In the genomic region with DNA sequence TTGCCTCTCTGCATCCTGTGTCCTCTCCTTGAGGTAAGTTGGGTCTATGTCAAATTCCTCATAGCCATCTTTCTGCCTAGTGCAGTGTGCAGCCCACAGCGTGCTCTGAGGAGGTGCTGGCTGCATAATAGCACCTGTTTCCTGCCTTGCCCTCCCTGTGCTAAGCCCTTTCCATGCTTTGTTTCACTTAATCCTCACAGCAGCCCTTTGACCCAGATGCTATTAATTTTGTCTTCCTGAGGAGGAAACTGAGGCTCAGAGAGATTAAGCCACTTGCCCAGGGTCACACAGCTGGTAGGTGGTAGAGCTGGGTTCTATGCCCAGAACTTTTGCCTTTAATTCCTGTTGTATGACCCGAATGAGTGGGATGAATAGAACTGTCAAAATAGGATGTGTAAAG, we compare ENCODE assay signal across 17 cellular contexts. TPM values are rescaled to one million over a fixed set of nuclear protein-coding genes. Genes with fewer than 3 reads are reported as not detected.
DNase-seq lines count a peak whose midpoint lies in the region; ATAC-seq, FAIRE-seq and TF ChIP-seq lines count a peak whose summit lies in the region.
"Had no signal": no experiment of that assay in that cellular context is flagged by ENCODE, and none has a peak within 500 bp of the region (broad histone marks: within the 10 kb centered on the region; RNA-seq: fewer than 3 reads in every experiment).

No MANE protein-coding gene starts in this region.

- TF ChIP-seq CTCF in HepG2 (CRISPR knock-in tag; IDR thresholded peaks at IDR 0.05) (no peak), right lobe of liver (IDR thresholded peaks at IDR 0.05) (no peak), endothelial cell of umbilical vein (IDR thresholded peaks at IDR 0.05; ENCODE audit: extremely low read depth in 1 of 2, insufficient read depth in 1 of 2, low read depth in 1 of 2, low read length in 2 of 2) (no peak), neural progenitor cell (IDR thresholded peaks at IDR 0.05) (no peak), left ventricle myocardium inferior (IDR thresholded peaks at IDR 0.05; ENCODE audit: borderline replicate concordance) (no peak), colonic mucosa (IDR thresholded peaks at IDR 0.05) (no peak)

- FAIRE-seq in HepG2 (lab: Jason Lieb, UNC) (no peak), endothelial cell of umbilical vein (lab: Jason Lieb, UNC) (no peak)
- FAIRE-seq: GM12878, GM19239, H1 had no signal

- BruUV-seq in HepG2 (replicated peaks; lab: Mats Ljungman, UMichigan) = no TSS peak
- BruUV-seq in endothelial cell of umbilical vein (replicated peaks; lab: Mats Ljungman, UMichigan) = no TSS peak

- dilution Hi-C loops in endothelial cell of umbilical vein (cut with MboI; ENCODE audit: extremely low pct_ligation_motif_present, low sequenced_read_pairs) = no loop called here

- CTCF ChIA-PET in HepG2 (lab: Yijun Ruan, JAX; ENCODE audit: low intra/inter-chr PET ratio, low total read pairs) = no interaction called here
- CTCF ChIA-PET in endothelial cell of umbilical vein (lab: Charles Lee) = interaction anchor here (0.8 to 1.1 kb wide), 2 partner anchors 9 to 22 kb away, joined by 3 read pairs; a partner anchor contains a TSS
- CTCF ChIA-PET in activated naive CD4-positive, alpha-beta T cell treated with anti-CD3 and anti-CD28 coated beads, Interleukin-2, amount 10 ng/mL, durations not matched to agents 7 days and 5 days (lab: Charles Lee) = no interaction called here

- H3K79me2 ChIP-seq in HepG2 (ENCODE audit: insufficient read depth, low read length) (peaks cover 76% of the 10 kb centered on the region), endothelial cell of umbilical vein (ENCODE audit: control insufficient read depth, insufficient read depth, low read length) (peaks cover 93% of the 10 kb centered on the region), neural progenitor cell (ENCODE audit: low read depth) (peaks cover 96% of the 10 kb centered on the region)

- no peak overlapping the region for H3K4me3 ChIP-seq in HepG2 (replicated peaks in 1 of 3; ENCODE audit: insufficient read depth in 1 of 3, low read depth in 2 of 3, low read length in 3 of 3)
- no peak overlapping the region for H3K4me3 ChIP-seq in right lobe of liver
- no peak overlapping the region for H3K4me3 ChIP-seq in endothelial cell of umbilical vein (replicated peaks in 1 of 3; ENCODE audit: insufficient read depth in 1 of 3, low read depth in 1 of 3, low read length in 3 of 3)
- H3K4me3 ChIP-seq in neural progenitor cell = no peak overlapping the region
- no peak overlapping the region for H3K4me3 ChIP-seq in stomach smooth muscle (ENCODE audit: low read length in 2 of 2)
- no peak overlapping the region for H3K4me3 ChIP-seq in left ventricle myocardium inferior
- no peak overlapping the region for H3K4me3 ChIP-seq in colonic mucosa
- H3K4me3 ChIP-seq: BLaER1 treated with 17β-estradiol and CSF1 and Interleukin-3, amounts not matched to agents 10 nM and 100 nM; GM12878; HAP-1 had no signal

- H3K27me3 ChIP-seq in HepG2 (ENCODE audit: control insufficient read depth in 1 of 2, insufficient read depth in 2 of 2, low read length in 2 of 2) = no peaks in the 10 kb centered on the region
- no peaks in the 10 kb centered on the region for H3K27me3 ChIP-seq in right lobe of liver
- H3K27me3 ChIP-seq in endothelial cell of umbilical vein (ENCODE audit: control insufficient read depth in 2 of 2, insufficient read depth in 2 of 2, low read length in 2 of 2) = no peaks in the 10 kb centered on the region
- H3K27me3 ChIP-seq in neural progenitor cell = no peaks in the 10 kb centered on the region
- no peaks in the 10 kb centered on the region for H3K27me3 ChIP-seq in stomach smooth muscle (ENCODE audit: control insufficient read depth in 1 of 2, insufficient read depth in 2 of 2, low read length in 2 of 2)
- no peaks in the 10 kb centered on the region for H3K27me3 ChIP-seq in left ventricle myocardium inferior (ENCODE audit: low read depth)
- H3K27me3 ChIP-seq in colonic mucosa = no peaks in the 10 kb centered on the region
- H3K27me3 ChIP-seq: BLaER1 treated with 17β-estradiol and CSF1 and Interleukin-3, amounts not matched to agents 10 nM and 100 nM had no signal

- no peak for TF ChIP-seq EP300 in HepG2 (IDR thresholded peaks at IDR 0.05; ENCODE audit: low read depth in 2 of 2, low read length in 2 of 2)
- no peak for TF ChIP-seq EP300 in HepG2 (CRISPR knock-in tag; IDR thresholded peaks at IDR 0.05; ENCODE audit: borderline replicate concordance)

- TF ChIP-seq POLR2A in HepG2 (IDR thresholded peaks at IDR 0.05; ENCODE audit: insufficient read depth in 1 of 2, low read depth in 2 of 2, low read length in 2 of 2) = no peak
- TF ChIP-seq POLR2A in right lobe of liver (IDR thresholded peaks at IDR 0.05) = no peak
- TF ChIP-seq POLR2A in endothelial cell of umbilical vein (IDR thresholded peaks at IDR 0.05; ENCODE audit: low read depth, low read length) = no peak

- in situ Hi-C loops in HepG2 (cut with HindIII; ENCODE audit: extremely low pct_ligation_motif_present, low pct_unique_long_range_greater_than_20kb) = no loop called here

- H3K4me2 ChIP-seq in HepG2 (ENCODE audit: low read depth, low read length) (no peak overlapping the region), endothelial cell of umbilical vein (ENCODE audit: insufficient read depth, low read length) (no peak overlapping the region), neural progenitor cell (peak overlapping the region; percentile 21)
- H3K4me2 ChIP-seq: BLaER1 treated with 17β-estradiol and CSF1 and Interleukin-3, amounts not matched to agents 10 nM and 100 nM had no signal

- no peaks in the 10 kb centered on the region for H3K9me1 ChIP-seq in endothelial cell of umbilical vein (replicated peaks; ENCODE audit: control insufficient read depth, extremely low read depth, insufficient read depth, low read length)

- ATAC-seq in HepG2 (no peak), right lobe of liver (no peak)
- ATAC-seq: GM12878 had no signal

- peaks cover 4% of the 10 kb centered on the region for H3F3A ChIP-seq in neural progenitor cell (ENCODE audit: low read depth)

- peaks cover 25% of the 10 kb centered on the region for H3K4me1 Mint-ChIP-seq in neural progenitor cell
- peaks cover 6% of the 10 kb centered on the region for H3K4me1 Mint-ChIP-seq in activated naive CD4-positive, alpha-beta T cell treated with anti-CD3 and anti-CD28 coated beads, Interleukin-2, amount 10 ng/mL, durations not matched to agents 7 days and 5 days

- POLR2A ChIA-PET in HepG2 (lab: Yijun Ruan, JAX) = no interaction called here
- POLR2A ChIA-PET in endothelial cell of umbilical vein (lab: Charles Lee) = interaction anchor here (1.0 kb wide), 1 partner anchor 135 kb away, joined by 3 read pairs; no protein-coding TSS in a partner anchor

- H3K4me3 Mint-ChIP-seq in neural progenitor cell = no peak overlapping the region
- H3K4me3 Mint-ChIP-seq in activated naive CD4-positive, alpha-beta T cell treated with anti-CD3 and anti-CD28 coated beads, Interleukin-2, amount 10 ng/mL, durations not matched to agents 7 days and 5 days = no peak overlapping the region
- H3K4me3 Mint-ChIP-seq: CD4-positive, CD25-positive, alpha-beta regulatory T cell had no signal

- H3K36me3 Mint-ChIP-seq in neural progenitor cell = peaks cover 36% of the 10 kb centered on the region
- peaks cover 46% of the 10 kb centered on the region for H3K36me3 Mint-ChIP-seq in activated naive CD4-positive, alpha-beta T cell treated with anti-CD3 and anti-CD28 coated beads, Interleukin-2, amount 10 ng/mL, durations not matched to agents 7 days and 5 days

- H3K9me3 ChIP-seq in HepG2 (ENCODE audit: low read length) = no peaks in the 10 kb centered on the region
- no peaks in the 10 kb centered on the region for H3K9me3 ChIP-seq in right lobe of liver
- no peaks in the 10 kb centered on the region for H3K9me3 ChIP-seq in endothelial cell of umbilical vein (replicated peaks; ENCODE audit: control insufficient read depth, insufficient read depth, low read length)
- no peaks in the 10 kb centered on the region for H3K9me3 ChIP-seq in neural progenitor cell (ENCODE audit: low read depth)
- H3K9me3 ChIP-seq in stomach smooth muscle (ENCODE audit: control insufficient read depth in 2 of 2, low read length in 2 of 2) = no peaks in the 10 kb centered on the region
- H3K9me3 ChIP-seq in left ventricle myocardium inferior (replicated peaks) = no peaks in the 10 kb centered on the region
- H3K9me3 ChIP-seq in colonic mucosa = no peaks in the 10 kb centered on the region
- H3K9me3 ChIP-seq: BLaER1 treated with 17β-estradiol and CSF1 and Interleukin-3, amounts not matched to agents 10 nM and 100 nM; HAP-1 had no signal

- H3K9me3 Mint-ChIP-seq in neural progenitor cell = no peaks in the 10 kb centered on the region
- no peaks in the 10 kb centered on the region for H3K9me3 Mint-ChIP-seq in activated naive CD4-positive, alpha-beta T cell treated with anti-CD3 and anti-CD28 coated beads, Interleukin-2, amount 10 ng/mL, durations not matched to agents 7 days and 5 days

- peaks cover 7% of the 10 kb centered on the region; the same call in 1 of the 2 replicates for H4K20me1 ChIP-seq in HepG2 (ENCODE audit: insufficient read depth, low read length)
- no peaks in the 10 kb centered on the region for H4K20me1 ChIP-seq in endothelial cell of umbilical vein (replicated peaks; ENCODE audit: control insufficient read depth, extremely low read depth, insufficient read depth, low read length)
- peaks cover 93% of the 10 kb centered on the region for H4K20me1 ChIP-seq in neural progenitor cell (ENCODE audit: low read depth)

- TF ChIP-seq RAD21 in HepG2 (CRISPR knock-in tag; IDR thresholded peaks at IDR 0.05) = no peak

- DNase-seq in HepG2 (ENCODE audit: low spot score) = no peak
- no peak for DNase-seq in right lobe of liver
- peak; percentile 81 for DNase-seq in endothelial cell of umbilical vein (ENCODE audit: low read depth, low spot score)
- DNase-seq in neural progenitor cell (ENCODE audit: low spot score) = no peak
- no peak for DNase-seq in left ventricle myocardium inferior
- DNase-seq in colonic mucosa = no peak
- DNase-seq in activated naive CD4-positive, alpha-beta T cell treated with anti-CD3 and anti-CD28 coated beads, Interleukin-2, amount 10 ng/mL, durations not matched to agents 7 days and 5 days = no peak
- DNase-seq: 8988T; AML-193; CD4-positive, CD25-positive, alpha-beta regulatory T cell; DMS 273 treated with DMSO at 0.1 percent for 48 hours had no signal

- intact Hi-C loops in HepG2 (cut with micrococcal nuclease; ENCODE audit: unreplicated experiment) (no loop called here), right lobe of liver (cut with DNase I) (no loop called here), endothelial cell of umbilical vein (cut with micrococcal nuclease) (no loop called here), left ventricle myocardium inferior (cut with micrococcal nuclease) (no loop called here), colonic mucosa (cut with DNase I) (no loop called here)

- H3K27ac ChIP-seq in HepG2 (ENCODE audit: extremely low read length, insufficient read depth, low read length) (no peak overlapping the region), right lobe of liver (no peak overlapping the region), endothelial cell of umbilical vein (ENCODE audit: insufficient read depth, low read depth, low read length) (no peak overlapping the region), neural progenitor cell (no peak overlapping the region), stomach smooth muscle (ENCODE audit: low read length) (peak overlapping the region; percentile 18), left ventricle myocardium inferior (replicated peaks) (no peak overlapping the region), colonic mucosa (no peak overlapping the region)
- H3K27ac ChIP-seq: BLaER1 treated with 17β-estradiol and CSF1 and Interleukin-3, amounts not matched to agents 10 nM and 100 nM had no signal

- H3K27me3 Mint-ChIP-seq in neural progenitor cell (ENCODE audit: insufficient read depth, low read depth) = peaks cover 2% of the 10 kb centered on the region
- H3K27me3 Mint-ChIP-seq in activated naive CD4-positive, alpha-beta T cell treated with anti-CD3 and anti-CD28 coated beads, Interleukin-2, amount 10 ng/mL, durations not matched to agents 7 days and 5 days = no peaks in the 10 kb centered on the region
- H3K27me3 Mint-ChIP-seq: CD4-positive, CD25-positive, alpha-beta regulatory T cell had no signal

- H3K36me3 ChIP-seq in HepG2 (replicated peaks in 1 of 2; ENCODE audit: control insufficient read depth in 1 of 2, insufficient read depth in 2 of 2, low read length in 2 of 2) = peaks cover 46 to 82% of the 10 kb centered on the region in 2 experiments
- no peaks in the 10 kb centered on the region for H3K36me3 ChIP-seq in right lobe of liver
- H3K36me3 ChIP-seq in endothelial cell of umbilical vein (ENCODE audit: control insufficient read depth in 2 of 2, extremely low read depth in 1 of 2, insufficient read depth in 2 of 2, low read length in 2 of 2) = peaks cover 0 to 18% of the 10 kb centered on the region in 2 experiments
- peaks cover 9% of the 10 kb centered on the region for H3K36me3 ChIP-seq in neural progenitor cell
- peaks cover 20 to 61% of the 10 kb centered on the region in 2 donors for H3K36me3 ChIP-seq in stomach smooth muscle (ENCODE audit: control insufficient read depth in 2 of 2, insufficient read depth in 2 of 2, low read length in 2 of 2)
- H3K36me3 ChIP-seq in left ventricle myocardium inferior = no peaks in the 10 kb centered on the region
- no peaks in the 10 kb centered on the region for H3K36me3 ChIP-seq in colonic mucosa

- no peak overlapping the region for H2AFZ ChIP-seq in HepG2 (ENCODE audit: low read length)
- no peak overlapping the region for H2AFZ ChIP-seq in endothelial cell of umbilical vein (ENCODE audit: low read depth, low read length)
- H2AFZ ChIP-seq in neural progenitor cell (replicated peaks) = no peak overlapping the region

- H3K4me1 ChIP-seq in HepG2 (ENCODE audit: insufficient read depth, low read length) (peaks cover 73% of the 10 kb centered on the region), right lobe of liver (no peaks in the 10 kb centered on the region), endothelial cell of umbilical vein (ENCODE audit: control insufficient read depth, extremely low read depth, insufficient read depth, low read length) (peaks cover 13% of the 10 kb centered on the region), neural progenitor cell (peaks cover 31% of the 10 kb centered on the region), stomach smooth muscle (ENCODE audit: control insufficient read depth, insufficient read depth, low read length) (peaks cover 28% of the 10 kb centered on the region), left ventricle myocardium inferior (no peaks in the 10 kb centered on the region), colonic mucosa (no peaks in the 10 kb centered on the region)

- H3K9ac ChIP-seq in HepG2 (ENCODE audit: insufficient read depth, low read depth, low read length) (no peak overlapping the region), endothelial cell of umbilical vein (replicated peaks; ENCODE audit: extremely low read depth, insufficient read depth, low read length) (no peak overlapping the region), neural progenitor cell (no peak overlapping the region), stomach smooth muscle (ENCODE audit: low read length in 2 of 2) (no peak overlapping the region), colonic mucosa (ENCODE audit: low read depth in 2 of 2, low read length in 2 of 2) (no peak overlapping the region)
- H3K9ac ChIP-seq: BLaER1 treated with 17β-estradiol and CSF1 and Interleukin-3, amounts not matched to agents 10 nM and 100 nM had no signal

- no peak overlapping the region for H3K27ac Mint-ChIP-seq in neural progenitor cell
- H3K27ac Mint-ChIP-seq in activated naive CD4-positive, alpha-beta T cell treated with anti-CD3 and anti-CD28 coated beads, Interleukin-2, amount 10 ng/mL, durations not matched to agents 7 days and 5 days = no peak overlapping the region
- H3K27ac Mint-ChIP-seq: CD4-positive, CD25-positive, alpha-beta regulatory T cell had no signal

- 98% methylated on average over 2 of the region's 2 CpGs for WGBS in HepG2 (ENCODE audit: low lambda C conversion rate)
- 82% methylated on average over 2 of the region's 2 CpGs for WGBS in right lobe of liver (ENCODE audit: insufficient coverage, low coverage, low lambda C conversion rate, missing lambda C conversion rate)

RNA-seq across cellular contexts. Expression of a gene that starts 13.5 kb away (rescaled TPM):
- total RNA-seq in HepG2 (2016; rRNA removed; fragmentation: Illumina TruSeq; extraction: Trizol) = 64.0 and 76.5 TPM in 2 replicates
- total RNA-seq in HepG2 (2016; cell fraction: cytosol; rRNA removed; fragmentation: Illumina TruSeq; extraction: Trizol; ENCODE audit: low read depth) = 7.7 and 8.1 TPM in 2 replicates
- 64.0 and 71.6 TPM in 2 replicates for total RNA-seq in HepG2 (2016; cell fraction: insoluble cytoplasmic fraction; rRNA removed; fragmentation: Illumina TruSeq; extraction: Trizol)
- 21.2 and 23.0 TPM in 2 replicates for total RNA-seq in HepG2 (2016; cell fraction: membrane; rRNA removed; fragmentation: Illumina TruSeq; extraction: Trizol)
- 31.3 and 37.7 TPM in 2 replicates for total RNA-seq in HepG2 (2016; cell fraction: nucleus; rRNA removed; fragmentation: Illumina TruSeq; extraction: Trizol)
- 26.7 and 51.4 TPM in 2 replicates for polyA plus RNA-seq in HepG2 (2011; rRNA removed)
- polyA plus RNA-seq in HepG2 (2011; cell fraction: cytosol; rRNA removed) = 28.2 and 38.6 TPM in 2 replicates
- 23.7 and 42.3 TPM in 2 replicates for polyA plus RNA-seq in HepG2 (2011; cell fraction: nucleus; rRNA removed)
- polyA plus RNA-seq in HepG2 (2012) = 13.4 and 27.1 TPM in 2 replicates
- 3.9 and 4.0 TPM in 2 replicates for polyA plus RNA-seq in HepG2 (2016; cell fraction: cytosol; fragmentation: Illumina TruSeq; extraction: Trizol; ENCODE audit: low read depth)
- 80.4 and 80.8 TPM in 2 replicates for polyA plus RNA-seq in HepG2 (2016; cell fraction: insoluble cytoplasmic fraction; fragmentation: Illumina TruSeq; extraction: Trizol; ENCODE audit: low read depth)
- 11.5 and 12.2 TPM in 2 replicates for polyA plus RNA-seq in HepG2 (2016; cell fraction: membrane; fragmentation: Illumina TruSeq; extraction: Trizol; ENCODE audit: low read depth)
- 61.5 and 62.0 TPM in 2 replicates for polyA plus RNA-seq in HepG2 (2016; cell fraction: nucleus; fragmentation: Illumina TruSeq; extraction: Trizol; ENCODE audit: insufficient read depth, low read depth)
- 42.3 and 93.4 TPM in 2 replicates for polyA minus RNA-seq in HepG2 (2011; rRNA and poly(A)+ RNA removed; ENCODE audit: low replicate concordance)
- 16.7 and 27.9 TPM in 2 replicates for polyA minus RNA-seq in HepG2 (2011; cell fraction: cytosol; rRNA and poly(A)+ RNA removed)
- polyA minus RNA-seq in HepG2 (2011; cell fraction: nucleus; rRNA and poly(A)+ RNA removed) = 19.5 and 32.3 TPM in 2 replicates
- total RNA-seq in right lobe of liver = 1 to 10 TPM in 4 of 6 experiments, under 1 TPM in 2; 0.83 to 3.3 (median 1.7) TPM
- 35.5 and 46.0 TPM in 2 replicates for total RNA-seq in endothelial cell of umbilical vein
- 38.2 and 41.0 TPM in 2 replicates for polyA plus RNA-seq in endothelial cell of umbilical vein
- polyA plus RNA-seq in endothelial cell of umbilical vein (2011; cell fraction: cytosol; rRNA removed) = 47.3 and 52.7 TPM in 2 replicates
- 39.0 and 45.2 TPM in 2 replicates for polyA plus RNA-seq in endothelial cell of umbilical vein (2011; cell fraction: nucleus; rRNA removed)
- 17.4 and 39.7 TPM in 2 replicates for polyA plus RNA-seq in endothelial cell of umbilical vein (2012)
- 28.5 and 35.0 TPM in 2 replicates for polyA minus RNA-seq in endothelial cell of umbilical vein
- polyA minus RNA-seq in endothelial cell of umbilical vein (2011; cell fraction: cytosol; rRNA and poly(A)+ RNA removed) = 57.0 TPM
- 18.4 and 21.3 TPM in 2 replicates for polyA minus RNA-seq in endothelial cell of umbilical vein (2011; cell fraction: nucleus; rRNA and poly(A)+ RNA removed)
- 73.9 and 76.7 TPM in 2 replicates for total RNA-seq in neural progenitor cell (ENCODE audit: low replicate concordance)
- 0.77 TPM for total RNA-seq in left ventricle myocardium inferior
- 10 to 100 TPM; 25.5 to 32.6 TPM for total RNA-seq in colonic mucosa

RNA-seq across cellular contexts. Expression of a gene that starts 22.5 kb away (rescaled TPM):
- 28.7 and 30.4 TPM in 2 replicates for total RNA-seq in HepG2 (2016; rRNA removed; fragmentation: Illumina TruSeq; extraction: Trizol)
- 5.2 and 6.7 TPM in 2 replicates for total RNA-seq in HepG2 (2016; cell fraction: cytosol; rRNA removed; fragmentation: Illumina TruSeq; extraction: Trizol; ENCODE audit: low read depth)
- 29.9 and 33.4 TPM in 2 replicates for total RNA-seq in HepG2 (2016; cell fraction: insoluble cytoplasmic fraction; rRNA removed; fragmentation: Illumina TruSeq; extraction: Trizol)
- total RNA-seq in HepG2 (2016; cell fraction: membrane; rRNA removed; fragmentation: Illumina TruSeq; extraction: Trizol) = 8.6 and 10.5 TPM in 2 replicates
- 35.4 and 36.9 TPM in 2 replicates for total RNA-seq in HepG2 (2016; cell fraction: nucleus; rRNA removed; fragmentation: Illumina TruSeq; extraction: Trizol)
- polyA plus RNA-seq in HepG2 (2011; rRNA removed) = 25.8 and 26.2 TPM in 2 replicates
- 18.8 and 19.6 TPM in 2 replicates for polyA plus RNA-seq in HepG2 (2011; cell fraction: cytosol; rRNA removed)
- polyA plus RNA-seq in HepG2 (2011; cell fraction: nucleus; rRNA removed) = 58.1 and 67.7 TPM in 2 replicates
- polyA plus RNA-seq in HepG2 (2012) = 11.8 and 14.5 TPM in 2 replicates
- polyA plus RNA-seq in HepG2 (2016; cell fraction: cytosol; fragmentation: Illumina TruSeq; extraction: Trizol; ENCODE audit: low read depth) = 1.6 and 1.8 TPM in 2 replicates
- polyA plus RNA-seq in HepG2 (2016; cell fraction: insoluble cytoplasmic fraction; fragmentation: Illumina TruSeq; extraction: Trizol; ENCODE audit: low read depth) = 24.2 and 25.5 TPM in 2 replicates
- 4.9 TPM in 2 replicates for polyA plus RNA-seq in HepG2 (2016; cell fraction: membrane; fragmentation: Illumina TruSeq; extraction: Trizol; ENCODE audit: low read depth)
- 45.4 and 47.2 TPM in 2 replicates for polyA plus RNA-seq in HepG2 (2016; cell fraction: nucleus; fragmentation: Illumina TruSeq; extraction: Trizol; ENCODE audit: insufficient read depth, low read depth)
- 25.6 and 28.7 TPM in 2 replicates for polyA minus RNA-seq in HepG2 (2011; rRNA and poly(A)+ RNA removed; ENCODE audit: low replicate concordance)
- polyA minus RNA-seq in HepG2 (2011; cell fraction: cytosol; rRNA and poly(A)+ RNA removed) = 10.4 and 11.8 TPM in 2 replicates
- 46.6 and 48.2 TPM in 2 replicates for polyA minus RNA-seq in HepG2 (2011; cell fraction: nucleus; rRNA and poly(A)+ RNA removed)
- total RNA-seq in right lobe of liver = 1 to 10 TPM; 3.2 to 7.5 (median 4.8) TPM
- 9.8 and 10.0 TPM in 2 replicates for total RNA-seq in endothelial cell of umbilical vein
- polyA plus RNA-seq in endothelial cell of umbilical vein = 11.2 and 13.0 TPM in 2 replicates
- polyA plus RNA-seq in endothelial cell of umbilical vein (2011; cell fraction: cytosol; rRNA removed) = 10.3 and 11.2 TPM in 2 replicates
- polyA plus RNA-seq in endothelial cell of umbilical vein (2011; cell fraction: nucleus; rRNA removed) = 43.2 and 43.7 TPM in 2 replicates
- 7.8 and 8.3 TPM in 2 replicates for polyA plus RNA-seq in endothelial cell of umbilical vein (2012)
- 15.4 and 18.1 TPM in 2 replicates for polyA minus RNA-seq in endothelial cell of umbilical vein
- 8.8 TPM for polyA minus RNA-seq in endothelial cell of umbilical vein (2011; cell fraction: cytosol; rRNA and poly(A)+ RNA removed)
- polyA minus RNA-seq in endothelial cell of umbilical vein (2011; cell fraction: nucleus; rRNA and poly(A)+ RNA removed) = 14.1 and 23.6 TPM in 2 replicates
- 22.0 and 22.5 TPM in 2 replicates for total RNA-seq in neural progenitor cell (ENCODE audit: low replicate concordance)
- 15.8 TPM for total RNA-seq in left ventricle myocardium inferior
- 10 to 100 TPM; 16.3 to 16.9 TPM for total RNA-seq in colonic mucosa
